ENCODE assay signal across 18 cellular contexts in the genomic region with DNA sequence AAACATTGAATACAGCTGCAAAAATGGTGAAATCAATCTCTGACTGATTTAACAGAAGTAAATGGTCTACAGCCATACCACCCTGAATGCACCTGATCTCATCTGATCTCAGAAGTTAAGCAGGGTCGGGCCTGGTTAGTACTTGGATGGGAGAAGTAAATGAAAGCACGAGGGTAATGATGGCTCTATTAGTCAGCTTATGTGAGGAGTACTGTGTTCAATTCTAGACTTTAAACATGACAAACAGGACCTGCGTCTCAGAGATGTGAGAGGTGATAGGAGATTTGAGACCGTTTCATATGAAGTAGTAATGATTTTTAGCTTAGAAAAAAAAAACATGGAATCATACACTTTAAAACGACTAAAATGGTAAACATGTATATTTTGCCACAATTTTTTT.
A peak's percentile ranks its signal among the peaks of the same experiment; 100 is the strongest.
DNase-seq lines count a peak whose midpoint lies in the region; ATAC-seq lines count a peak whose summit lies in the region.
"Had no signal": no experiment of that assay in that cellular context is flagged by ENCODE, and none has a peak within 500 bp of the region (broad histone marks: within the 10 kb centered on the region; RNA-seq: fewer than 3 reads in every experiment).

No MANE protein-coding gene starts in this region.

- no peak overlapping the region for H3K4me3 ChIP-seq in HAP-1

- peak; percentile 5 for DNase-seq in stimulated activated CD4-positive, alpha-beta T cell treated with anti-CD3 and anti-CD28 coated beads, Interleukin-15, amount 100 ng/mL, for 24 hours
- DNase-seq in stimulated activated CD4-positive, alpha-beta T cell treated with anti-CD3 and anti-CD28 coated beads, Interleukin-4, amount 100 ng/mL, for 4 hours = no peak
- DNase-seq in HAP-1 (ENCODE audit: low spot score in 2 of 2) (peak; percentile 38 to 42), T-cell (no peak), NCI-H1105 treated with DMSO at 0.1 percent for 48 hours (lab: John Stamatoyannopoulos, UW) (no peak)
- DNase-seq in stimulated activated effector memory CD8-positive, alpha-beta T cell treated with anti-CD3 and anti-CD28 coated beads, Interleukin-12 subunit alpha, Interleukin-12 subunit beta, amount 100 ng/mL, for 72 hours (ENCODE audit: low spot score in 2 of 2) = no peak
- DNase-seq: ACHN; C1 segment of cervical spinal cord; COR-L47; GDM1; GOT3; MM.1S; NCI-H1092 treated with DMSO at 0.1 percent for 48 hours; NCI-H2081; NK-92 treated with Interleukin-12 subunit alpha and Interleukin-12 subunit beta, amount 100 ng/mL, for 24 hours; RPMI8226; SIG-M5 had no signal

- H3K4me1 ChIP-seq in HAP-1 = peaks cover 37% of the 10 kb centered on the region

- peaks cover 25 to 40% (median 33%) of the 10 kb centered on the region in 3 donors for H3K4me1 Mint-ChIP-seq in T-cell
- H3K4me1 Mint-ChIP-seq in stimulated activated effector memory CD8-positive, alpha-beta T cell treated with anti-CD3 and anti-CD28 coated beads, Interleukin-12 subunit alpha, Interleukin-12 subunit beta, amount 100 ng/mL, for 72 hours = peaks cover 38% of the 10 kb centered on the region

- CTCF ChIA-PET in T-cell (lab: Charles Lee) = no interaction called here

- no peaks in the 10 kb centered on the region for H3K27me3 ChIP-seq in HAP-1 (ENCODE audit: low read depth)

- no peak for ATAC-seq in T-cell (replicated peaks in 1 of 4)
- ATAC-seq in stimulated activated effector memory CD8-positive, alpha-beta T cell treated with anti-CD3 and anti-CD28 coated beads, Interleukin-12 subunit alpha, Interleukin-12 subunit beta, amount 100 ng/mL, for 72 hours = peak; percentile 55
- ATAC-seq in GM18867 (IDR thresholded peaks at IDR 0.05; ENCODE audit: unreplicated experiment) = no peak

- in situ Hi-C loops in HAP-1 (cut with MboI; ENCODE audit: low sequenced_read_pairs) = no loop called here

- H3K27me3 Mint-ChIP-seq in T-cell = no peaks in the 10 kb centered on the region

- no peaks in the 10 kb centered on the region for H3K36me3 ChIP-seq in HAP-1 (replicated peaks)

- H3K27ac Mint-ChIP-seq in T-cell = peak overlapping the region; percentile 19 to 68
- H3K27ac Mint-ChIP-seq in stimulated activated effector memory CD8-positive, alpha-beta T cell treated with anti-CD3 and anti-CD28 coated beads, Interleukin-12 subunit alpha, Interleukin-12 subunit beta, amount 100 ng/mL, for 72 hours = no peak overlapping the region

- POLR2A ChIA-PET in T-cell (lab: Charles Lee) = no interaction called here

- peaks cover 43% of the 10 kb centered on the region for H3K36me3 Mint-ChIP-seq in T-cell
- H3K36me3 Mint-ChIP-seq in stimulated activated effector memory CD8-positive, alpha-beta T cell treated with anti-CD3 and anti-CD28 coated beads, Interleukin-12 subunit alpha, Interleukin-12 subunit beta, amount 100 ng/mL, for 72 hours = peaks cover 48% of the 10 kb centered on the region

- no peaks in the 10 kb centered on the region for H3K9me3 ChIP-seq in HAP-1

- H3K4me3 Mint-ChIP-seq in T-cell = no peak overlapping the region
- H3K4me3 Mint-ChIP-seq in stimulated activated effector memory CD8-positive, alpha-beta T cell treated with anti-CD3 and anti-CD28 coated beads, Interleukin-12 subunit alpha, Interleukin-12 subunit beta, amount 100 ng/mL, for 72 hours = no peak overlapping the region

- H3K9me3 Mint-ChIP-seq in T-cell = no peaks in the 10 kb centered on the region
- no peaks in the 10 kb centered on the region for H3K9me3 Mint-ChIP-seq in stimulated activated effector memory CD8-positive, alpha-beta T cell treated with anti-CD3 and anti-CD28 coated beads, Interleukin-12 subunit alpha, Interleukin-12 subunit beta, amount 100 ng/mL, for 72 hours

Comparison
In these comparisons a context has a peak if more than half of its experiments do, and no peak if none do; other contexts are left out.
1. DNase-seq: peak in stimulated activated CD4-positive, alpha-beta T cell treated with anti-CD3 and anti-CD28 coated beads, Interleukin-15, amount 100 ng/mL, for 24 hours (single experiment) and HAP-1 (2 of 2); none in stimulated activated CD4-positive, alpha-beta T cell treated with anti-CD3 and anti-CD28 coated beads, Interleukin-4, amount 100 ng/mL, for 4 hours (0 of 2), T-cell (0 of 34), stimulated activated effector memory CD8-positive, alpha-beta T cell treated with anti-CD3 and anti-CD28 coated beads, Interleukin-12 subunit alpha, Interleukin-12 subunit beta, amount 100 ng/mL, for 72 hours (0 of 2) and NCI-H1105 treated with DMSO at 0.1 percent for 48 hours (single experiment).